ENCODE assay signal across 8 cellular contexts in the genomic region with DNA sequence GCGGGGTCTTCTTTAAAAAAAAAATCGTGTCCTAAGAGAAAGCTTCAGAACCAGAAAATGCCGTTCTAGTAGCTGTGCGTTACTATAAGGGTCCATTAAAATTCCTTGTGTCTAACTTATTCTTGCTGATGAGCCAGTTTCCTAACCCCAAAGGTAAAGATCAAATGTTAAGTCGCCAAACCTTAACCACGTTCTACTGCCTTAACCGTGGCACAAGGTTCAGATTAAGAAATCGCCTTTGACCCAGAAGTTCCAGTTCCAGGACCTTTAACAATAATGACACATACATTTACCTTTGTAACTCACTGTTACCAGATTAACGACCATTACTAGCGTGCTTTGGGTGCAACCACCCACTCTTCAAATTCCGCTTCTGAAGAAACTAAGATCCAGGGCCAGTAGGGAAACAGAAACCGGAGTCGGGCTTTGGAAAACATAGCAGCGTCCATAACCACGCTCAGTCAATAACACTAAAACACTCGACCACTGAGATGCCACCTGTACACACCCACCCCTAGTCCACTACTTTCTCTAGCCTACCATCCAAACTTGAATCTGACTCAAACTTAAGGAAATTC. TPM values are rescaled to one million over a fixed set of nuclear protein-coding genes. Genes with fewer than 3 reads are reported as not detected.
A peak's percentile ranks its signal among the peaks of the same experiment; 100 is the strongest.
DNase-seq lines count a peak whose midpoint lies in the region; ATAC-seq, FAIRE-seq and TF ChIP-seq lines count a peak whose summit lies in the region.

No MANE protein-coding gene starts in this region.

- H3K4me1 ChIP-seq in Karpas-422 (ENCODE audit: low read length) (peaks cover 20% of the 10 kb centered on the region), iPS-20b (ENCODE audit: insufficient read depth, low read length) (no peaks in the 10 kb centered on the region)

- no peaks in the 10 kb centered on the region for H3K36me3 ChIP-seq in Karpas-422 (ENCODE audit: insufficient read depth, low read length)
- H3K36me3 ChIP-seq in iPS-20b (ENCODE audit: insufficient read depth, low read depth, low read length): no peaks in the 10 kb centered on the region

- H3K27me3 ChIP-seq in Karpas-422 (ENCODE audit: low read length) (no peaks in the 10 kb centered on the region), iPS-20b (ENCODE audit: insufficient read depth, low read length) (no peaks in the 10 kb centered on the region)

- no peaks in the 10 kb centered on the region for H4K20me1 ChIP-seq in Karpas-422 (ENCODE audit: insufficient read depth, low read depth, low read length)

- DNase-seq in SIG-M5 treated with dmso at 0.1 percent for 504 hours (lab: John Stamatoyannopoulos, UW; ENCODE audit: unreplicated experiment) (peak; percentile 31), SIG-M5 (lab: John Stamatoyannopoulos, UW) (no peak), H54 (ENCODE audit: insufficient read length, low spot score) (peak; percentile 2), Karpas-422 (peak; percentile 49)
- DNase-seq in stimulated activated naive CD8-positive, alpha-beta T cell treated with anti-CD3 and anti-CD28 coated beads, Interleukin-15, Interleukin-2, amounts not matched to agents 100 U/mL and 50 U/mL, for 24 hours: peak; percentile 7
- DNase-seq in NK-92 treated with Interleukin-12 subunit alpha and Interleukin-12 subunit beta, amount 100 ng/mL, for 24 hours (lab: John Stamatoyannopoulos, UW): no peak

- no peak for TF ChIP-seq POLR2A in H54 (IDR thresholded peaks at IDR 0.05; ENCODE audit: low read depth, low read length)

- H3K9ac ChIP-seq in Karpas-422 (ENCODE audit: low read length) (peak overlapping the region; percentile 89), iPS-20b (ENCODE audit: low read depth, low read length) (peak overlapping the region; percentile 89)

- H3K27ac ChIP-seq in Karpas-422 (ENCODE audit: low read length) (no peak overlapping the region), angular gyrus (ENCODE audit: low read depth, low read length) (peak overlapping the region; percentile 32), iPS-20b (ENCODE audit: low read length) (peak overlapping the region; percentile 46)

- H3K4me3 ChIP-seq in Karpas-422 (ENCODE audit: low read length): peak overlapping the region; percentile 95
- H3K4me3 ChIP-seq in iPS-20b (ENCODE audit: low read length): peak overlapping the region; percentile 96

- H2AFZ ChIP-seq in Karpas-422 (ENCODE audit: low read length): peak overlapping the region; percentile 92; the same call in 1 of the 2 replicates

- H3K79me2 ChIP-seq in Karpas-422 (ENCODE audit: low read length): peaks cover 46% of the 10 kb centered on the region

- FAIRE-seq in H54 (lab: Jason Lieb, UNC): no peak

- no peaks in the 10 kb centered on the region for H3K9me2 ChIP-seq in Karpas-422 (replicated peaks; ENCODE audit: insufficient read depth, low read length)

- H3K4me2 ChIP-seq in Karpas-422 (ENCODE audit: low read depth, low read length, poor library complexity, severe bottlenecking): peak overlapping the region; percentile 84

- peak; percentile 22 for ATAC-seq in stimulated activated naive CD8-positive, alpha-beta T cell treated with anti-CD3 and anti-CD28 coated beads, Interleukin-15, Interleukin-2, amounts not matched to agents 100 U/mL and 50 U/mL, for 24 hours

- H3K9me3 ChIP-seq in Karpas-422 (ENCODE audit: low read length) (no peaks in the 10 kb centered on the region), iPS-20b (ENCODE audit: insufficient read depth, low read depth, low read length) (no peaks in the 10 kb centered on the region)

RNA-seq across cellular contexts. Expression of a gene that starts 0.6 kb away (rescaled TPM):
- 16.8 and 28.0 TPM in 2 replicates for total RNA-seq in Karpas-422 (2014; rRNA removed; shearing (Covaris generic); ENCODE audit: low replicate concordance)

Comparison
In these comparisons a context has a peak if more than half of its experiments do, and no peak if none do; other contexts are left out.
1. DNase-seq: peak in SIG-M5 treated with dmso at 0.1 percent for 504 hours (single experiment), H54 (single experiment), Karpas-422 (single experiment) and stimulated activated naive CD8-positive, alpha-beta T cell treated with anti-CD3 and anti-CD28 coated beads, Interleukin-15, Interleukin-2, amounts not matched to agents 100 U/mL and 50 U/mL, for 24 hours (single experiment); none in SIG-M5 (single experiment) and NK-92 treated with Interleukin-12 subunit alpha and Interleukin-12 subunit beta, amount 100 ng/mL, for 24 hours (single experiment).